1 cellular context compared by ENCODE assay signal in the genomic region with DNA sequence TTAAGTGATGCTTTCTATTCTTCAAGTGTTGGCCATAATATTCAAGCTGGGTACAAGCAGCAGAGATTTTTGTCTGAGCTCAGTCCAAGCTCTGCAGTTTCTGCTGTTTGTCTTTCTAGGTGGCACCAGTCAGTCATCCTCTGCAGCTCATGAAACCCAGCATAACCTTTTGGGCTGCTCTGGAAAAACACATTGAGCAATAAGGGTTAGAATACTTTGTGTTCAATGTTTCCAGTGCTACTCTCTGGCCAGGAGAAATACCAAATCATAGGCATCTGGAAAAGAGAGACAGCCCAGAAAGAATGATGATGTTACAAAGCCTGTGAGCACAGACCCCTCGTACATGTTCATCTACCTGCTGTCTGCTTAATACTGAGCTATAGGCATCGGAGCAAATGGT.
TF ChIP-seq lines count a peak whose summit lies in the region.

No MANE protein-coding gene starts in this region.

TF ChIP-seq in HEK293, 187 proteins besides CTCF, POLR2A, EP300 and RAD21 (continued from another document):
- TF ChIP-seq, protein P1, sequence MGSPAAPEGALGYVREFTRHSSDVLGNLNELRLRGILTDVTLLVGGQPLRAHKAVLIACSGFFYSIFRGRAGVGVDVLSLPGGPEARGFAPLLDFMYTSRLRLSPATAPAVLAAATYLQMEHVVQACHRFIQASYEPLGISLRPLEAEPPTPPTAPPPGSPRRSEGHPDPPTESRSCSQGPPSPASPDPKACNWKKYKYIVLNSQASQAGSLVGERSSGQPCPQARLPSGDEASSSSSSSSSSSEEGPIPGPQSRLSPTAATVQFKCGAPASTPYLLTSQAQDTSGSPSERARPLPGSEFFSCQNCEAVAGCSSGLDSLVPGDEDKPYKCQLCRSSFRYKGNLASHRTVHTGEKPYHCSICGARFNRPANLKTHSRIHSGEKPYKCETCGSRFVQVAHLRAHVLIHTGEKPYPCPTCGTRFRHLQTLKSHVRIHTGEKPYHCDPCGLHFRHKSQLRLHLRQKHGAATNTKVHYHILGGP (tag by site-specific recombination; IDR thresholded peaks at IDR 0.05): no peak
- no peak for TF ChIP-seq ZFHX2 (tag by site-specific recombination; conservative IDR thresholded peaks at IDR 0.05)
- no peak for TF ChIP-seq ZNF23 (tag by site-specific recombination; IDR thresholded peaks at IDR 0.05; ENCODE audit: borderline replicate concordance)
- TF ChIP-seq ZNF585B (tag by site-specific recombination; IDR thresholded peaks at IDR 0.05): no peak
- TF ChIP-seq ZNF433 (tag by site-specific recombination; IDR thresholded peaks at IDR 0.05; ENCODE audit: low read depth): no peak
- TF ChIP-seq ZBTB17 (tag by site-specific recombination; IDR thresholded peaks at IDR 0.05): no peak
- no peak for TF ChIP-seq ZSCAN4 (tag by site-specific recombination; IDR thresholded peaks at IDR 0.05)
- TF ChIP-seq ZNF426 (tag by site-specific recombination; IDR thresholded peaks at IDR 0.05): no peak
- TF ChIP-seq SP7 (tag by site-specific recombination; IDR thresholded peaks at IDR 0.05): no peak
- no peak for TF ChIP-seq ZSCAN23 (tag by site-specific recombination; IDR thresholded peaks at IDR 0.05)
- TF ChIP-seq PATZ1 (tag by site-specific recombination; IDR thresholded peaks at IDR 0.05): no peak
- no peak for TF ChIP-seq GLI4 (tag by site-specific recombination; IDR thresholded peaks at IDR 0.05)
- no peak for TF ChIP-seq ZNF239 (tag by site-specific recombination; IDR thresholded peaks at IDR 0.05)
- TF ChIP-seq ZNF692 (tag by site-specific recombination; IDR thresholded peaks at IDR 0.05): no peak
- no peak for TF ChIP-seq HOXC10 (CRISPR knock-in tag; IDR thresholded peaks at IDR 0.05)
